In genomic region chr14:58107947-58108552, GRCh38 we compare ENCODE assay signal across 8 cellular contexts. TPM values are rescaled to one million over a fixed set of nuclear protein-coding genes. Genes with fewer than 3 reads are reported as not detected.
DNase-seq lines count a peak whose midpoint lies in the region; ATAC-seq and TF ChIP-seq lines count a peak whose summit lies in the region.

No MANE protein-coding gene starts in this region.

- peak; percentile 80 for DNase-seq in Ammon's horn (ENCODE audit: low spot score)
- DNase-seq in GM13976 (ENCODE audit: low spot score): peak; percentile 48
- peak; percentile 34 for DNase-seq in NCI-H2171 (lab: John Stamatoyannopoulos, UW)
- DNase-seq in activated CD4-positive, alpha-beta T cell treated with anti-CD3 and anti-CD28 coated beads for 4 hours: peak; percentile 4 to 33
- peak; percentile 81 for DNase-seq in fibroblast of mammary gland (ENCODE audit: low read depth)
- no peak for DNase-seq in osteocyte (ENCODE audit: extremely low spot score, unreplicated experiment)

- H3K4me3 Mint-ChIP-seq in osteocyte (ENCODE audit: unreplicated experiment): no peak overlapping the region
- H3K4me3 Mint-ChIP-seq in activated T-helper 17 cell treated with anti-CD3 and anti-CD28 coated beads, Interleukin-2, amount 50 U/mL, for 72 hours: no peak overlapping the region

- peaks cover 5% of the 10 kb centered on the region for H3K4me1 Mint-ChIP-seq in osteocyte (ENCODE audit: unreplicated experiment)
- H3K4me1 Mint-ChIP-seq in activated T-helper 17 cell treated with anti-CD3 and anti-CD28 coated beads, Interleukin-2, amount 50 U/mL, for 72 hours: no peaks in the 10 kb centered on the region

- in situ Hi-C loops in GM13976 (cut with MboI; ENCODE audit: low sequenced_read_pairs, unreplicated experiment): no loop called here

- no peak overlapping the region for H3K27ac Mint-ChIP-seq in osteocyte (ENCODE audit: unreplicated experiment)
- no peak overlapping the region for H3K27ac Mint-ChIP-seq in activated T-helper 17 cell treated with anti-CD3 and anti-CD28 coated beads, Interleukin-2, amount 50 U/mL, for 72 hours

- H3K9me3 Mint-ChIP-seq in osteocyte (ENCODE audit: unreplicated experiment): no peaks in the 10 kb centered on the region
- no peaks in the 10 kb centered on the region for H3K9me3 Mint-ChIP-seq in activated T-helper 17 cell treated with anti-CD3 and anti-CD28 coated beads, Interleukin-2, amount 50 U/mL, for 72 hours

- H3K4me3 ChIP-seq in fibroblast of mammary gland (ENCODE audit: control insufficient read depth, low read depth, low read length): no peak overlapping the region

- TF ChIP-seq CTCF in GM13976 (IDR thresholded peaks at IDR 0.05; ENCODE audit: borderline replicate concordance, control extremely low read depth, extremely low read depth, insufficient read depth, missing control alignments) (peak; percentile 60), fibroblast of mammary gland (conservative IDR thresholded peaks at IDR 0.05; ENCODE audit: control insufficient read depth, insufficient read depth, low read depth, low read length) (peak; percentile 85), osteocyte (IDR thresholded peaks at IDR 0.05) (peak; percentile 78)

- no peak for ATAC-seq in activated T-helper 17 cell treated with anti-CD3 and anti-CD28 coated beads, Interleukin-2, amount 50 U/mL, for 72 hours (replicated peaks)
- ATAC-seq in GM21367 (IDR thresholded peaks at IDR 0.05; ENCODE audit: unreplicated experiment): no peak

- no peaks in the 10 kb centered on the region for H3K36me3 Mint-ChIP-seq in osteocyte (ENCODE audit: unreplicated experiment)
- H3K36me3 Mint-ChIP-seq in activated T-helper 17 cell treated with anti-CD3 and anti-CD28 coated beads, Interleukin-2, amount 50 U/mL, for 72 hours (ENCODE audit: low read depth): no peaks in the 10 kb centered on the region

- H3K27me3 Mint-ChIP-seq in osteocyte (ENCODE audit: unreplicated experiment): peaks cover 15% of the 10 kb centered on the region
- H3K27me3 Mint-ChIP-seq in activated T-helper 17 cell treated with anti-CD3 and anti-CD28 coated beads, Interleukin-2, amount 50 U/mL, for 72 hours: peaks cover 12% of the 10 kb centered on the region

RNA-seq across cellular contexts. Expression of gene ARMH4, which starts 44.0 kb away (rescaled TPM):
- total RNA-seq in osteocyte: 13.9 and 16.7 TPM in 2 replicates
- total RNA-seq in activated T-helper 17 cell treated with anti-CD3 and anti-CD28 coated beads, Interleukin-2, amount 50 U/mL, for 72 hours: not detected

Comparison
In these comparisons a context has a peak if more than half of its experiments do, and no peak if none do; other contexts are left out.
1. RNA of gene ARMH4, which starts 44.0 kb away (total RNA-seq): 13.9 to 16.7 TPM in osteocyte; not detected in activated T-helper 17 cell treated with anti-CD3 and anti-CD28 coated beads, Interleukin-2, amount 50 U/mL, for 72 hours; every median in the first group is over 10 times any median in the second.
2. Peak in every context shown above with its lines, with median percentiles within 50 percentile points of each other: CTCF ChIP-seq.